Comparison of ENCODE assay signal across 9 cellular contexts in genomic region chr10:46285300-46285699, GRCh38. TPM values are rescaled to one million over a fixed set of nuclear protein-coding genes. Genes with fewer than 3 reads are reported as not detected.
DNase-seq lines count a peak whose midpoint lies in the region; ATAC-seq, FAIRE-seq and TF ChIP-seq lines count a peak whose summit lies in the region.
"Had no signal": no experiment of that assay in that cellular context is flagged by ENCODE, and none has a peak within 500 bp of the region (broad histone marks: within the 10 kb centered on the region; RNA-seq: fewer than 3 reads in every experiment).

No MANE protein-coding gene starts in this region.

- H3K27me3 Mint-ChIP-seq in activated naive CD8-positive, alpha-beta T cell treated with anti-CD3 and anti-CD28 coated beads for 36 hours: no peaks in the 10 kb centered on the region

- intact Hi-C loops in left ventricle myocardium inferior (cut with micrococcal nuclease): no loop called here
- intact Hi-C loops in Right ventricle myocardium superior (cut with DNase I): loop anchor here (2.0 kb wide), 1 partner anchor 178 kb away; no protein-coding TSS in a partner anchor
- intact Hi-C loops in lower lobe of right lung (cut with DNase I): no loop called here
- intact Hi-C loops in vagina (cut with DNase I): loop anchor here (10.0 kb wide), 1 partner anchor 180 kb away; no protein-coding TSS in a partner anchor

- no peak overlapping the region for H3K27ac Mint-ChIP-seq in activated naive CD8-positive, alpha-beta T cell treated with anti-CD3 and anti-CD28 coated beads for 36 hours

- no peak for FAIRE-seq in D721Med (lab: Jason Lieb, UNC)

- ATAC-seq in Right ventricle myocardium superior (ENCODE audit: poor library complexity): no peak
- no peak for ATAC-seq in lower lobe of right lung
- no peak for ATAC-seq in GM19351 (IDR thresholded peaks at IDR 0.05; ENCODE audit: unreplicated experiment)

- H3K36me3 ChIP-seq in left ventricle myocardium inferior (no peaks in the 10 kb centered on the region), lower lobe of right lung (no peaks in the 10 kb centered on the region), vagina (no peaks in the 10 kb centered on the region)

- TF ChIP-seq POLR2A in vagina (IDR thresholded peaks at IDR 0.05): no peak

- H3K27ac ChIP-seq in left ventricle myocardium inferior (replicated peaks): no peak overlapping the region
- H3K27ac ChIP-seq in lower lobe of right lung: peak overlapping the region; percentile 81
- no peak overlapping the region for H3K27ac ChIP-seq in vagina

- peak overlapping the region; percentile 77 for H3K4me3 Mint-ChIP-seq in activated naive CD8-positive, alpha-beta T cell treated with anti-CD3 and anti-CD28 coated beads for 36 hours

- H3K4me1 ChIP-seq in left ventricle myocardium inferior (peaks cover 24% of the 10 kb centered on the region), lower lobe of right lung (peaks cover 12% of the 10 kb centered on the region), vagina (peaks cover 27% of the 10 kb centered on the region)

- peaks cover 6% of the 10 kb centered on the region for H3K27me3 ChIP-seq in left ventricle myocardium inferior (ENCODE audit: low read depth)
- H3K27me3 ChIP-seq in lower lobe of right lung (ENCODE audit: low read depth): no peaks in the 10 kb centered on the region
- no peaks in the 10 kb centered on the region for H3K27me3 ChIP-seq in vagina

- H3K36me3 Mint-ChIP-seq in activated naive CD8-positive, alpha-beta T cell treated with anti-CD3 and anti-CD28 coated beads for 36 hours: no peaks in the 10 kb centered on the region

- peaks cover 22% of the 10 kb centered on the region for H3K4me1 Mint-ChIP-seq in activated naive CD8-positive, alpha-beta T cell treated with anti-CD3 and anti-CD28 coated beads for 36 hours

- H3K4me3 ChIP-seq in left ventricle myocardium inferior: peak overlapping the region; percentile 86
- H3K4me3 ChIP-seq in lower lobe of right lung: peak overlapping the region; percentile 74
- peak overlapping the region; percentile 57 to 81 for H3K4me3 ChIP-seq in vagina

- H3K9me3 Mint-ChIP-seq in activated naive CD8-positive, alpha-beta T cell treated with anti-CD3 and anti-CD28 coated beads for 36 hours: no peaks in the 10 kb centered on the region

- TF ChIP-seq CTCF in left ventricle myocardium inferior (IDR thresholded peaks at IDR 0.05; ENCODE audit: borderline replicate concordance) (no peak), lower lobe of right lung (IDR thresholded peaks at IDR 0.05) (no peak), vagina (IDR thresholded peaks at IDR 0.05) (no peak), D721Med (IDR thresholded peaks at IDR 0.05; ENCODE audit: insufficient read depth, missing control alignments) (no peak)

- no peak for DNase-seq in left ventricle myocardium inferior
- DNase-seq in Right ventricle myocardium superior: no peak
- DNase-seq in activated naive CD8-positive, alpha-beta T cell treated with anti-CD3 and anti-CD28 coated beads for 36 hours: no peak
- no peak for DNase-seq in lower lobe of right lung
- DNase-seq in vagina (ENCODE audit: extremely low spot score in 2 of 2): no peak
- no peak for DNase-seq in D721Med (ENCODE audit: insufficient read length, low spot score)
- DNase-seq in iPS-NIHi11 (ENCODE audit: low spot score): no peak

- H3K9me3 ChIP-seq in left ventricle myocardium inferior (replicated peaks) (no peaks in the 10 kb centered on the region), lower lobe of right lung (no peaks in the 10 kb centered on the region), vagina (no peaks in the 10 kb centered on the region)

RNA-seq across cellular contexts. Expression of gene ANTXRL, which starts 1.5 kb away (rescaled TPM):
- not detected for total RNA-seq in left ventricle myocardium inferior
- total RNA-seq in Right ventricle myocardium superior: not detected
- not detected for total RNA-seq in activated naive CD8-positive, alpha-beta T cell treated with anti-CD3 and anti-CD28 coated beads for 36 hours
- not detected for total RNA-seq in lower lobe of right lung
- total RNA-seq in vagina: not detected
- total RNA-seq: T-helper 1 cell treated with Interleukin-12 subunit alpha and Interleukin-12 subunit beta and Interleukin-4 antibody, amounts not matched to agents 30 ng/mL and 1 ng/mL, for 36 hours had no signal

Comparison
In these comparisons a context has a peak if more than half of its experiments do, and no peak if none do; other contexts are left out.
1. intact Hi-C loops: an anchor here in Right ventricle myocardium superior (2.0 kb wide) and vagina (10.0 kb wide); none called in left ventricle myocardium inferior and lower lobe of right lung.